1 cellular context compared by ENCODE assay signal in the genomic region with DNA sequence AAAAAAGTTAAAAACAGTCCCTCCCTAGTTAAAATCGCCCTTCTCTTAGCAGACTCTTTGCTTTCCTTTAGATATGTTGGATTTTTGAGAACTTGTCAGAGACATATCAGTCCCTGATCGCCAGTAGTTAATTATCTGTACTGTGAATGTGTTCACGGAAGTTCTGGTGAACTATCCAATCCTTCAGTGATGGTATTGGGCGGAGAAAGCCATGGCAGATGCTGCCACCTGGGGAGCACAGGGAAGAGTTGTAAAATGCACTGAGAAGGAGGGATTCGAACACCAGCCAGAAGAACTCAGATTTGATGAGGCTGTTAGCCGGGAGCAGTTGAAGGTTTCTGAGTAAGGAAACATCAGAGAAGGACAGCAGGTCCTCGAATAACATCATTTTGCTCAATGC.
TF ChIP-seq lines count a peak whose summit lies in the region.

No MANE protein-coding gene starts in this region.

TF ChIP-seq in HepG2, 621 proteins besides CTCF, POLR2A, EP300 and RAD21:
- no peak for TF ChIP-seq ZFP1 (CRISPR knock-in tag; IDR thresholded peaks at IDR 0.05)
